In the genomic region with DNA sequence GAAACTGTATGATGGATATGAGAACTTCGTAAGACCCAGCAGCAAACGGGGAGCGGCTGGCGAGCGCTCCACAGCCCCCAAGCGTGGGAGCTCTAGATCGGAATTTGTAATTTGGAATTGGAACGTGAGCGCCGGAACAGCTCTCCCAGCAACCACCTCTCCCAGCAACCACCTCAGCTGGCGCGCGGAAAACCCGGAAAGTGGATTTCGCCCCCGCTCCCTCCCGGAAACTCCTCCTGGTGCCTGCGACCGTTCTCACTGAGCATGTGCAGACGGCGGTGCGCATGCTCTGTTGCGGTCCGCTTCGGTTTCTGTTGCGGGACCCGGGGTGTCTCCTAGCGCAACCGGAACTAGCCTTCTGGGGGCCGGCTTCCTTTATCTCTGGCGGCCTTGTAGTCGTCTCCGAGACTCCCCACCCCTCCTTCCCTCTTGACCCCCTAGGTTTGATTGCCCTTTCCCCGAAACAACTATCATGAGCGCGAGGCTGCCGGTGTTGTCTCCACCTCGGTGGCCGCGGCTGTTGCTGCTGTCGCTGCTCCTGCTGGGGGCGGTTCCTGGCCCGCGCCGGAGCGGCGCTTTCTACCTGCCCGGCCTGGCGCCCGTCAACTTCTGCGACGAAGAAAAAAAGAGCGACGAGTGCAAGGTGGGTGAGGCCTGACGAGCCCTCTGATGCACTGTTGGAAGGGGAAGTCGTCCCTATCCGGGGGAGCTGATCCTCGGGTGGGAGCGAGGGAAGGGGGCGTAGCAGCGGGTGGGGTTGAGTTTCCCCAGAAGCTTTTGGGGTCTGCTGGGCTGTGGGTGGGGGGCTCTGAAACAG, we compare ENCODE assay signal across 1 cellular context.
TF ChIP-seq lines count a peak whose summit lies in the region.

A gene with protein sequence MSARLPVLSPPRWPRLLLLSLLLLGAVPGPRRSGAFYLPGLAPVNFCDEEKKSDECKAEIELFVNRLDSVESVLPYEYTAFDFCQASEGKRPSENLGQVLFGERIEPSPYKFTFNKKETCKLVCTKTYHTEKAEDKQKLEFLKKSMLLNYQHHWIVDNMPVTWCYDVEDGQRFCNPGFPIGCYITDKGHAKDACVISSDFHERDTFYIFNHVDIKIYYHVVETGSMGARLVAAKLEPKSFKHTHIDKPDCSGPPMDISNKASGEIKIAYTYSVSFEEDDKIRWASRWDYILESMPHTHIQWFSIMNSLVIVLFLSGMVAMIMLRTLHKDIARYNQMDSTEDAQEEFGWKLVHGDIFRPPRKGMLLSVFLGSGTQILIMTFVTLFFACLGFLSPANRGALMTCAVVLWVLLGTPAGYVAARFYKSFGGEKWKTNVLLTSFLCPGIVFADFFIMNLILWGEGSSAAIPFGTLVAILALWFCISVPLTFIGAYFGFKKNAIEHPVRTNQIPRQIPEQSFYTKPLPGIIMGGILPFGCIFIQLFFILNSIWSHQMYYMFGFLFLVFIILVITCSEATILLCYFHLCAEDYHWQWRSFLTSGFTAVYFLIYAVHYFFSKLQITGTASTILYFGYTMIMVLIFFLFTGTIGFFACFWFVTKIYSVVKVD (plus strand): TSS at position 338 of the 817 bp plus-strand sequence. CDS start 135 bp downstream, at position 473.

TF ChIP-seq in K562, 482 proteins besides CTCF, POLR2A, EP300 and RAD21 (continued from another document and continues in another):
- TF ChIP-seq IRF9 (tag; IDR thresholded peaks at IDR 0.05) (no peak), SMARCA5 (IDR thresholded peaks at IDR 0.05) (no peak), KAT2B (IDR thresholded peaks at IDR 0.05; ENCODE audit: low read depth, low read length) (no peak), SMAD1 (IDR thresholded peaks at IDR 0.05; ENCODE audit: low read depth, low read length, partially characterized antibody) (peak; percentile 29), PHB (CRISPR knock-in tag; IDR thresholded peaks at IDR 0.05) (no peak), CREM (IDR thresholded peaks at IDR 0.05; ENCODE audit: low read depth) (peak; percentile 88), SREBF1 (IDR thresholded peaks at IDR 0.05; ENCODE audit: borderline replicate concordance, low read depth, low read length) (no peak), GTF2A2 (tag; IDR thresholded peaks at IDR 0.05) (no peak), TSHZ1 (CRISPR knock-in tag; IDR thresholded peaks at IDR 0.05) (no peak), ZBTB1 (CRISPR knock-in tag; IDR thresholded peaks at IDR 0.05; ENCODE audit: borderline replicate concordance, low read depth) (peak; percentile 84), LEF1 (IDR thresholded peaks at IDR 0.05) (no peak), CREB1 (IDR thresholded peaks at IDR 0.05) (peak; percentile 86), CREB1 (CRISPR knock-in tag; IDR thresholded peaks at IDR 0.05) (peak; percentile 86), POLR3G (IDR thresholded peaks at IDR 0.05; ENCODE audit: extremely low read depth, insufficient read length, insufficient replicate concordance) (no peak), ZNF77 (CRISPR knock-in tag; IDR thresholded peaks at IDR 0.05) (no peak), NELFE (IDR thresholded peaks at IDR 0.05; ENCODE audit: insufficient read depth, insufficient read length) (no peak), FOXA3 (CRISPR knock-in tag; conservative IDR thresholded peaks at IDR 0.05 in 1 of 2, IDR thresholded peaks at IDR 0.05 in 1 of 2) (no peak), PHF8 (IDR thresholded peaks at IDR 0.05; ENCODE audit: borderline replicate concordance, low read length) (peak; percentile 76; the same call in 1 of the 2 replicates), EWSR1 (IDR thresholded peaks at IDR 0.05; ENCODE audit: borderline replicate concordance, low read depth, partially characterized antibody) (no peak), ZNF699 (CRISPR knock-in tag; IDR thresholded peaks at IDR 0.05; ENCODE audit: insufficient replicate concordance) (no peak), MCM5 (IDR thresholded peaks at IDR 0.05; ENCODE audit: low read depth) (no peak), SAFB2 (IDR thresholded peaks at IDR 0.05; ENCODE audit: borderline replicate concordance, low read depth, low read length, severe bottlenecking) (no peak), POLR2B (IDR thresholded peaks at IDR 0.05; ENCODE audit: low read depth, partially characterized antibody) (peak; percentile 61), NR0B1 (IDR thresholded peaks at IDR 0.05; ENCODE audit: partially characterized antibody) (no peak), CREBBP (IDR thresholded peaks at IDR 0.05; ENCODE audit: low read depth, low read length) (no peak), GTF2E2 (tag; IDR thresholded peaks at IDR 0.05) (no peak), ELK3 (CRISPR knock-in tag; IDR thresholded peaks at IDR 0.05) (no peak), ZFPM2 (CRISPR knock-in tag; IDR thresholded peaks at IDR 0.05) (no peak), ZNF146 (CRISPR knock-in tag; IDR thresholded peaks at IDR 0.05; ENCODE audit: unreplicated experiment) (no peak), HDAC8 (tag; IDR thresholded peaks at IDR 0.05) (no peak), FOXJ2 (tag; IDR thresholded peaks at IDR 0.05) (no peak), LCOR (CRISPR knock-in tag; IDR thresholded peaks at IDR 0.05) (peak; percentile 40; the same call in 1 of the 2 replicates), THRAP3 (IDR thresholded peaks at IDR 0.05; ENCODE audit: borderline replicate concordance) (no peak), TCF7 (IDR thresholded peaks at IDR 0.05; ENCODE audit: borderline replicate concordance) (no peak), ZNF445 (CRISPR knock-in tag; IDR thresholded peaks at IDR 0.05; ENCODE audit: low read depth) (no peak), MBD1 (CRISPR knock-in tag; IDR thresholded peaks at IDR 0.05) (no peak), SMARCC2 (IDR thresholded peaks at IDR 0.05; ENCODE audit: low read depth) (no peak), SNAPC5 (CRISPR knock-in tag; IDR thresholded peaks at IDR 0.05) (no peak), CTBP1 (IDR thresholded peaks at IDR 0.05; ENCODE audit: borderline replicate concordance) (peak; percentile 63; the same call in 1 of the 2 replicates), JUNB (CRISPR knock-in tag; conservative IDR thresholded peaks at IDR 0.05) (no peak), SMARCB1 (IDR thresholded peaks at IDR 0.05; ENCODE audit: insufficient read length, low read depth) (no peak), ELF4 (CRISPR knock-in tag; IDR thresholded peaks at IDR 0.05) (no peak), MTA1 (IDR thresholded peaks at IDR 0.05; ENCODE audit: borderline replicate concordance) (peak; percentile 87)
- TF ChIP-seq, protein P1, sequence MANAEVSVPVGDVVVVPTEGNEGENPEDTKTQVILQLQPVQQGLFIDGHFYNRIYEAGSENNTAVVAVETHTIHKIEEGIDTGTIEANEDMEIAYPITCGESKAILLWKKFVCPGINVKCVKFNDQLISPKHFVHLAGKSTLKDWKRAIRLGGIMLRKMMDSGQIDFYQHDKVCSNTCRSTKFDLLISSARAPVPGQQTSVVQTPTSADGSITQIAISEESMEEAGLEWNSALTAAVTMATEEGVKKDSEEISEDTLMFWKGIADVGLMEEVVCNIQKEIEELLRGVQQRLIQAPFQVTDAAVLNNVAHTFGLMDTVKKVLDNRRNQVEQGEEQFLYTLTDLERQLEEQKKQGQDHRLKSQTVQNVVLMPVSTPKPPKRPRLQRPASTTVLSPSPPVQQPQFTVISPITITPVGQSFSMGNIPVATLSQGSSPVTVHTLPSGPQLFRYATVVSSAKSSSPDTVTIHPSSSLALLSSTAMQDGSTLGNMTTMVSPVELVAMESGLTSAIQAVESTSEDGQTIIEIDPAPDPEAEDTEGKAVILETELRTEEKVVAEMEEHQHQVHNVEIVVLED (CRISPR knock-in tag; IDR thresholded peaks at IDR 0.05), result no peak
- TF ChIP-seq, protein P2, sequence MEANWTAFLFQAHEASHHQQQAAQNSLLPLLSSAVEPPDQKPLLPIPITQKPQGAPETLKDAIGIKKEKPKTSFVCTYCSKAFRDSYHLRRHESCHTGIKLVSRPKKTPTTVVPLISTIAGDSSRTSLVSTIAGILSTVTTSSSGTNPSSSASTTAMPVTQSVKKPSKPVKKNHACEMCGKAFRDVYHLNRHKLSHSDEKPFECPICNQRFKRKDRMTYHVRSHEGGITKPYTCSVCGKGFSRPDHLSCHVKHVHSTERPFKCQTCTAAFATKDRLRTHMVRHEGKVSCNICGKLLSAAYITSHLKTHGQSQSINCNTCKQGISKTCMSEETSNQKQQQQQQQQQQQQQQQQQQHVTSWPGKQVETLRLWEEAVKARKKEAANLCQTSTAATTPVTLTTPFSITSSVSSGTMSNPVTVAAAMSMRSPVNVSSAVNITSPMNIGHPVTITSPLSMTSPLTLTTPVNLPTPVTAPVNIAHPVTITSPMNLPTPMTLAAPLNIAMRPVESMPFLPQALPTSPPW (CRISPR knock-in tag; IDR thresholded peaks at IDR 0.05), result peak; percentile 57
- TF ChIP-seq, protein P3, sequence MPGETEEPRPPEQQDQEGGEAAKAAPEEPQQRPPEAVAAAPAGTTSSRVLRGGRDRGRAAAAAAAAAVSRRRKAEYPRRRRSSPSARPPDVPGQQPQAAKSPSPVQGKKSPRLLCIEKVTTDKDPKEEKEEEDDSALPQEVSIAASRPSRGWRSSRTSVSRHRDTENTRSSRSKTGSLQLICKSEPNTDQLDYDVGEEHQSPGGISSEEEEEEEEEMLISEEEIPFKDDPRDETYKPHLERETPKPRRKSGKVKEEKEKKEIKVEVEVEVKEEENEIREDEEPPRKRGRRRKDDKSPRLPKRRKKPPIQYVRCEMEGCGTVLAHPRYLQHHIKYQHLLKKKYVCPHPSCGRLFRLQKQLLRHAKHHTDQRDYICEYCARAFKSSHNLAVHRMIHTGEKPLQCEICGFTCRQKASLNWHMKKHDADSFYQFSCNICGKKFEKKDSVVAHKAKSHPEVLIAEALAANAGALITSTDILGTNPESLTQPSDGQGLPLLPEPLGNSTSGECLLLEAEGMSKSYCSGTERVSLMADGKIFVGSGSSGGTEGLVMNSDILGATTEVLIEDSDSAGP (CRISPR knock-in tag; IDR thresholded peaks at IDR 0.05), result no peak
